ENCODE assay signal across 32 cellular contexts in genomic region chr2:230990131-230990898, GRCh38. TPM values are rescaled to one million over a fixed set of nuclear protein-coding genes. Genes with fewer than 3 reads are reported as not detected.
"Had no signal": no experiment of that assay in that cellular context is flagged by ENCODE, and none has a peak within 500 bp of the region (broad histone marks: within the 10 kb centered on the region; RNA-seq: fewer than 3 reads in every experiment).

No MANE protein-coding gene starts in this region.

- H3K4me3 Mint-ChIP-seq: mesothelial cell of epicardium; naive B cell; natural killer cell; nephron progenitor cell; neural progenitor cell; stimulated activated naive B cell treated with anti-CD40 and anti-IgM and Interleukin-4, amounts not matched to agents 10 μg/mL and 1 μg/mL and 100 μg/mL, for 72 hours had no signal

- H3K9me3 ChIP-seq: left ventricle myocardium inferior, ovary, right atrium auricular region, right lobe of liver, thoracic aorta, upper lobe of right lung had no signal

- H3K4me1 ChIP-seq: neural progenitor cell had no signal

- H3K36me3 ChIP-seq: left ventricle myocardium inferior, neural progenitor cell, ovary, right atrium auricular region, right lobe of liver, stomach, thoracic aorta, tibial artery, upper lobe of right lung had no signal

- FAIRE-seq: urothelium cell line had no signal

- H3K27ac Mint-ChIP-seq: mesothelial cell of epicardium; naive B cell; natural killer cell; nephron progenitor cell; neural progenitor cell; progenitor cell of endocrine pancreas; stimulated activated naive B cell treated with anti-CD40 and anti-IgM and Interleukin-4, amounts not matched to agents 10 μg/mL and 1 μg/mL and 100 μg/mL, for 72 hours had no signal

- H3K36me3 Mint-ChIP-seq: mesothelial cell of epicardium; naive B cell; natural killer cell; neural progenitor cell; stimulated activated naive B cell treated with anti-CD40 and anti-IgM and Interleukin-4, amounts not matched to agents 10 μg/mL and 1 μg/mL and 100 μg/mL, for 72 hours had no signal

- H3K27me3 ChIP-seq: hepatocyte, ovary had no signal

- DNase-seq: islet precursor cell; left ventricle myocardium inferior; mesendoderm; naive B cell; natural killer cell; nephron progenitor cell; ovary; right lobe of liver; stimulated activated CD4-positive, alpha-beta T cell treated with anti-CD3 and anti-CD28 coated beads, Interleukin-12 subunit alpha, Interleukin-12 subunit beta, amount 100 ng/mL, for 4 hours; stimulated activated CD4-positive, alpha-beta T cell treated with anti-CD3 and anti-CD28 coated beads, Interleukin-15, amount 100 ng/mL, for 24 hours; stimulated activated CD4-positive, alpha-beta T cell treated with anti-CD3 and anti-CD28 coated beads, Interleukin-2, amount 100 ng/mL, for 24 hours; stimulated activated CD4-positive, alpha-beta T cell treated with anti-CD3 and anti-CD28 coated beads, Interleukin-4, amount 100 ng/mL, for 1 hour; stimulated activated naive B cell treated with anti-CD40 and anti-IgM and Interleukin-4, amounts not matched to agents 10 μg/mL and 1 μg/mL and 100 μg/mL, for 72 hours; stimulated activated naive CD8-positive, alpha-beta T cell treated with anti-CD3 and anti-CD28 coated beads, Interleukin-15, Interleukin-2, amounts not matched to agents 100 U/mL and 50 U/mL, for 24 hours; stomach; tibial artery; trophoblast cell; upper lobe of right lung had no signal

- H2AFZ ChIP-seq: hepatocyte, neural progenitor cell had no signal

- H3K4me3 ChIP-seq: hepatocyte, left ventricle myocardium inferior, lung, neural progenitor cell, ovary, right atrium auricular region, right lobe of liver, stomach, thoracic aorta, tibial artery, upper lobe of right lung had no signal

- H3K79me2 ChIP-seq: hepatocyte had no signal

- H3K4me2 ChIP-seq: hepatocyte, neural progenitor cell had no signal

- ATAC-seq: natural killer cell; right lobe of liver; stimulated activated naive B cell treated with anti-CD40 and anti-IgM and Interleukin-4, amounts not matched to agents 10 μg/mL and 1 μg/mL and 100 μg/mL, for 72 hours; stimulated activated naive CD8-positive, alpha-beta T cell treated with anti-CD3 and anti-CD28 coated beads, Interleukin-15, Interleukin-2, amounts not matched to agents 100 U/mL and 50 U/mL, for 24 hours; upper lobe of right lung had no signal

- H3K27ac ChIP-seq: hepatocyte, left ventricle myocardium inferior, neural progenitor cell, ovary, right atrium auricular region, right lobe of liver, stomach, thoracic aorta, tibial artery, upper lobe of right lung had no signal

- H3K9me3 Mint-ChIP-seq: mesothelial cell of epicardium; naive B cell; natural killer cell; nephron progenitor cell; neural progenitor cell; stimulated activated naive B cell treated with anti-CD40 and anti-IgM and Interleukin-4, amounts not matched to agents 10 μg/mL and 1 μg/mL and 100 μg/mL, for 72 hours had no signal

RNA-seq across cellular contexts. Expression of gene SPATA3, which starts 5.6 kb away (rescaled TPM):
- total RNA-seq: hepatocyte, kidney epithelial cell, left ventricle myocardium inferior, lung, mesothelial cell of epicardium, mononuclear cell, natural killer cell, omental fat pad, ovary, progenitor cell of endocrine pancreas, pulmonary artery endothelial cell, renal cortical epithelial cell, right atrium auricular region, right lobe of liver, skeletal muscle tissue, stomach, thoracic aorta, upper lobe of right lung had no signal
- polyA plus RNA-seq: hepatocyte, lung, ovary, stomach had no signal

RNA-seq across cellular contexts. Expression of gene C2orf72, which starts 47.0 kb away (rescaled TPM):
- total RNA-seq: mononuclear cell, natural killer cell, pulmonary artery endothelial cell had no signal
